Comparison of ENCODE assay signal across 8 cellular contexts in genomic region chr15:89556413-89557262, GRCh38. TPM values are rescaled to one million over a fixed set of nuclear protein-coding genes. Genes with fewer than 3 reads are reported as not detected.
DNase-seq lines count a peak whose midpoint lies in the region; ATAC-seq, FAIRE-seq and TF ChIP-seq lines count a peak whose summit lies in the region.

No MANE protein-coding gene starts in this region.

- H3K36me3 ChIP-seq in GM23248 (ENCODE audit: low read depth) (no peaks in the 10 kb centered on the region), testis (ENCODE audit: low read depth, missing control alignments) (no peaks in the 10 kb centered on the region)

- H3K79me2 ChIP-seq in GM23248 (ENCODE audit: insufficient read depth), result no peaks in the 10 kb centered on the region

- peak; percentile 80 for DNase-seq in GM23248
- DNase-seq in NCI-H2227 (lab: John Stamatoyannopoulos, UW; ENCODE audit: unreplicated experiment), result peak; percentile 80
- DNase-seq in activated CD4-positive, alpha-beta T cell treated with anti-CD3 and anti-CD28 coated beads for 36 hours, result peak; percentile 55
- peak in 1 of 2 experiments; percentile 60 for DNase-seq in mesothelial cell of epicardium (ENCODE audit: low spot score in 2 of 2, unreplicated experiment in 2 of 2)
- DNase-seq in testis, result peak; percentile 81

- POLR2A ChIA-PET in activated CD4-positive, alpha-beta T cell treated with anti-CD3 and anti-CD28 coated beads for 36 hours (lab: Charles Lee), result no interaction called here

- H3K4me1 Mint-ChIP-seq in activated CD4-positive, alpha-beta T cell treated with anti-CD3 and anti-CD28 coated beads for 36 hours, result peaks cover 2% of the 10 kb centered on the region
- H3K4me1 Mint-ChIP-seq in mesothelial cell of epicardium, result no peaks in the 10 kb centered on the region

- H3K27ac ChIP-seq in C4-2B (no peak overlapping the region), GM23248 (no peak overlapping the region), testis (no peak overlapping the region)

- H3K27me3 Mint-ChIP-seq in activated CD4-positive, alpha-beta T cell treated with anti-CD3 and anti-CD28 coated beads for 36 hours, result peaks cover 4% of the 10 kb centered on the region
- H3K27me3 Mint-ChIP-seq in mesothelial cell of epicardium (ENCODE audit: low read depth), result peaks cover 21% of the 10 kb centered on the region

- WGBS in GM23248 (ENCODE audit: low coverage in 1 of 2, low lambda C conversion rate in 2 of 2, missing lambda C conversion rate in 2 of 2), 2 experiments, result 29 to 35% methylated on average over 9 of the region's 9 CpGs
- WGBS in testis, 2 donors, result 46 to 50% methylated on average over 9 of the region's 9 CpGs

- intact Hi-C loops in activated CD4-positive, alpha-beta T cell treated with anti-CD3 and anti-CD28 coated beads for 36 hours (cut with DNase I, micrococcal nuclease), result loop anchor here (1.0 to 5.0 kb wide), 3 partner anchors 61 to 114 kb away; no protein-coding TSS in a partner anchor
- intact Hi-C loops in testis (cut with DNase I; ENCODE audit: low total_unique reads), result no loop called here

- H3K4me3 ChIP-seq in GM23248 (no peak overlapping the region), testis (no peak overlapping the region)

- H3K27ac Mint-ChIP-seq in activated CD4-positive, alpha-beta T cell treated with anti-CD3 and anti-CD28 coated beads for 36 hours, result no peak overlapping the region
- H3K27ac Mint-ChIP-seq in mesothelial cell of epicardium, result no peak overlapping the region

- H3F3A ChIP-seq in GM23248 (ENCODE audit: insufficient read depth), result no peaks in the 10 kb centered on the region

- H3K4me2 ChIP-seq in GM23248 (ENCODE audit: unreplicated experiment), result no peak overlapping the region

- no peaks in the 10 kb centered on the region for H4K20me1 ChIP-seq in GM23248 (ENCODE audit: insufficient read depth)

- H3K27me3 ChIP-seq in GM23248 (replicated peaks; ENCODE audit: insufficient read depth) (peaks cover 51% of the 10 kb centered on the region), testis (no peaks in the 10 kb centered on the region)

- in situ Hi-C loops in GM23248 (cut with MboI), result no loop called here

- H3K4me3 Mint-ChIP-seq in activated CD4-positive, alpha-beta T cell treated with anti-CD3 and anti-CD28 coated beads for 36 hours, result no peak overlapping the region
- no peak overlapping the region for H3K4me3 Mint-ChIP-seq in mesothelial cell of epicardium

- no peak overlapping the region for H3K9ac ChIP-seq in GM23248

- no peak overlapping the region for H2AFZ ChIP-seq in GM23248

- H3K9me3 Mint-ChIP-seq in activated CD4-positive, alpha-beta T cell treated with anti-CD3 and anti-CD28 coated beads for 36 hours (ENCODE audit: low read depth), result no peaks in the 10 kb centered on the region
- H3K9me3 Mint-ChIP-seq in mesothelial cell of epicardium, result no peaks in the 10 kb centered on the region

- H3K4me1 ChIP-seq in GM23248 (ENCODE audit: insufficient read depth), result no peaks in the 10 kb centered on the region
- no peaks in the 10 kb centered on the region for H3K4me1 ChIP-seq in testis

- CTCF ChIA-PET in activated CD4-positive, alpha-beta T cell treated with anti-CD3 and anti-CD28 coated beads for 36 hours (lab: Charles Lee), result interaction anchor here (1.9 kb wide), 1 partner anchor 10 kb away, joined by 6 read pairs; no protein-coding TSS in a partner anchor

- H3K9me3 ChIP-seq in GM23248 (ENCODE audit: low read depth), result no peaks in the 10 kb centered on the region
- H3K9me3 ChIP-seq in testis, result no peaks in the 10 kb centered on the region

- TF ChIP-seq CTCF in C4-2B (conservative IDR thresholded peaks at IDR 0.05), result peak; percentile 90
- peak; percentile 92 for TF ChIP-seq CTCF in mesothelial cell of epicardium (IDR thresholded peaks at IDR 0.05; ENCODE audit: unreplicated experiment)
- peak; percentile 41 to 87 (median 61) for TF ChIP-seq CTCF in testis (IDR thresholded peaks at IDR 0.05)

- H3K9me2 ChIP-seq in GM23248 (ENCODE audit: insufficient read depth), result no peaks in the 10 kb centered on the region

- H3K36me3 Mint-ChIP-seq in activated CD4-positive, alpha-beta T cell treated with anti-CD3 and anti-CD28 coated beads for 36 hours (ENCODE audit: low read depth), result no peaks in the 10 kb centered on the region
- no peaks in the 10 kb centered on the region for H3K36me3 Mint-ChIP-seq in mesothelial cell of epicardium

- FAIRE-seq in endometrium (lab: Jason Lieb, UNC), result peak; percentile 50

- ATAC-seq in activated CD4-positive, alpha-beta T cell treated with anti-CD3 and anti-CD28 coated beads for 36 hours, result peak; percentile 44
- ATAC-seq in GM19463 (IDR thresholded peaks at IDR 0.05; ENCODE audit: unreplicated experiment), result no peak

- TF ChIP-seq POLR2A in testis (IDR thresholded peaks at IDR 0.05), result no peak

RNA-seq across cellular contexts. Expression of gene TICRR, which starts 18.6 kb away (rescaled TPM):
- 2.3 and 2.4 TPM in 2 replicates for total RNA-seq in GM23248 (2014; rRNA removed; shearing (Covaris generic))
- polyA plus RNA-seq in GM23248 (2016; fragmentation: Nextera tagmentation; extraction: Ambion mirVana) (1.2 and 1.3 TPM in 2 replicates), testis (ENCODE audit: insufficient read depth, low read depth, low replicate concordance) (3.0 TPM)
- 10 to 100 TPM; 25.7 to 28.9 TPM for total RNA-seq in activated CD4-positive, alpha-beta T cell treated with anti-CD3 and anti-CD28 coated beads for 36 hours
- total RNA-seq in mesothelial cell of epicardium (9.1 to 10.2 TPM (median 9.9 TPM) in 3 replicates), testis (1 to 10 TPM; 7.7 to 8.4 TPM)
